ENCODE assay signal across 16 cellular contexts in genomic region chr2:43199492-43200481, GRCh38. TPM values are rescaled to one million over a fixed set of nuclear protein-coding genes. Genes with fewer than 3 reads are reported as not detected.
DNase-seq lines count a peak whose midpoint lies in the region; ATAC-seq and TF ChIP-seq lines count a peak whose summit lies in the region.
"Had no signal": no experiment of that assay in that cellular context is flagged by ENCODE, and none has a peak within 500 bp of the region (broad histone marks: within the 10 kb centered on the region; RNA-seq: fewer than 3 reads in every experiment).

No MANE protein-coding gene starts in this region.

- H3K4me3 ChIP-seq in body of pancreas (no peak overlapping the region), lower lobe of right lung (no peak overlapping the region)
- H3K4me3 ChIP-seq: ovary, SK-N-MC had no signal

- no peak for TF ChIP-seq CTCF in body of pancreas (IDR thresholded peaks at IDR 0.05)
- no peak for TF ChIP-seq CTCF in lower lobe of right lung (IDR thresholded peaks at IDR 0.05)

- TF ChIP-seq POLR2A in body of pancreas (IDR thresholded peaks at IDR 0.05) = peak in 2 of 3 donors; percentile 39 to 44

- H3K27me3 ChIP-seq in body of pancreas (no peaks in the 10 kb centered on the region), lower lobe of right lung (ENCODE audit: low read depth) (no peaks in the 10 kb centered on the region)
- H3K27me3 ChIP-seq: ovary had no signal

- intact Hi-C loops in body of pancreas (cut with DNase I) (no loop called here), lower lobe of right lung (cut with DNase I) (no loop called here)

- H3K4me1 ChIP-seq in body of pancreas = peaks cover 21% of the 10 kb centered on the region
- peaks cover 13% of the 10 kb centered on the region for H3K4me1 ChIP-seq in lower lobe of right lung

- peak overlapping the region in 3 of 4 donors; percentile 64 to 79 (median 77) for H3K27ac ChIP-seq in body of pancreas
- no peak overlapping the region for H3K27ac ChIP-seq in lower lobe of right lung
- H3K27ac ChIP-seq: ovary, SK-N-MC had no signal

- DNase-seq in A172 (ENCODE audit: low spot score) = peak; percentile 55
- peak; percentile 79 for DNase-seq in HT-29 (ENCODE audit: low spot score)
- DNase-seq in body of pancreas = peak; percentile 38 to 69 (median 62)
- DNase-seq in lower lobe of right lung = no peak
- DNase-seq in CD1c-positive myeloid dendritic cell (ENCODE audit: extremely low spot score) = no peak
- no peak for DNase-seq in NCI-H2107 treated with DMSO at 0.1 percent for 48 hours (lab: John Stamatoyannopoulos, UW; ENCODE audit: unreplicated experiment)
- DNase-seq: activated CD4-positive, alpha-beta T cell treated with anti-CD3 and anti-CD28 coated beads for 48 hours; activated effector memory CD4-positive, alpha-beta T cell treated with Interleukin-2 at 50 U/mL for 16 hours; Karpas-422; left cardiac atrium; ovary; stimulated activated CD4-positive, alpha-beta T cell treated with anti-CD3 and anti-CD28 coated beads, Interleukin-1b, Interleukin-23, amount 100 ng/mL, for 48 hours; stimulated activated naive CD4-positive, alpha-beta T cell had no signal

- whole genome bisulfite sequencing in body of pancreas, 2 donors = 74 to 77% methylated on average over 13 to 16 of the region's 16 CpGs

- ATAC-seq in body of pancreas = peak; percentile 83
- ATAC-seq in lower lobe of right lung = peak; percentile 70
- no peak for ATAC-seq in HG03045 (IDR thresholded peaks at IDR 0.05; ENCODE audit: unreplicated experiment)
- no peak for ATAC-seq in GM21367 (IDR thresholded peaks at IDR 0.05; ENCODE audit: unreplicated experiment)

- H3K9me3 ChIP-seq in body of pancreas = no peaks in the 10 kb centered on the region
- no peaks in the 10 kb centered on the region for H3K9me3 ChIP-seq in lower lobe of right lung
- H3K9me3 ChIP-seq: ovary had no signal

- H3K36me3 ChIP-seq in body of pancreas (replicated peaks in 1 of 2; ENCODE audit: insufficient read depth in 1 of 2, low read depth in 2 of 2) (no peaks in the 10 kb centered on the region), lower lobe of right lung (no peaks in the 10 kb centered on the region)
- H3K36me3 ChIP-seq: ovary had no signal

RNA-seq across cellular contexts. Expression of gene ZFP36L2, which starts 26.6 kb away (rescaled TPM):
- total RNA-seq in A172 (2014; rRNA removed; shearing (Covaris generic)) = 0.55 and 1.4 TPM in 2 replicates
- 19.4 and 20.5 TPM in 2 replicates for total RNA-seq in HT-29 (2014; rRNA removed; shearing (Covaris generic))
- 100 to 1,000 TPM in 1 of 2 donors, 10 to 100 TPM in 1; 57.1 to 116 TPM for total RNA-seq in body of pancreas
- 136 TPM for total RNA-seq in lower lobe of right lung

Comparison
In these comparisons a context has a peak if more than half of its experiments do, and no peak if none do; other contexts are left out.
1. DNase-seq: peak in A172 (single experiment), HT-29 (single experiment) and body of pancreas (4 of 4); none in lower lobe of right lung (single experiment), CD1c-positive myeloid dendritic cell (single experiment) and NCI-H2107 treated with DMSO at 0.1 percent for 48 hours (single experiment).
2. ATAC-seq: peak in body of pancreas (single experiment) and lower lobe of right lung (2 of 2); none in HG03045 (single experiment) and GM21367 (single experiment).